In the genomic region with DNA sequence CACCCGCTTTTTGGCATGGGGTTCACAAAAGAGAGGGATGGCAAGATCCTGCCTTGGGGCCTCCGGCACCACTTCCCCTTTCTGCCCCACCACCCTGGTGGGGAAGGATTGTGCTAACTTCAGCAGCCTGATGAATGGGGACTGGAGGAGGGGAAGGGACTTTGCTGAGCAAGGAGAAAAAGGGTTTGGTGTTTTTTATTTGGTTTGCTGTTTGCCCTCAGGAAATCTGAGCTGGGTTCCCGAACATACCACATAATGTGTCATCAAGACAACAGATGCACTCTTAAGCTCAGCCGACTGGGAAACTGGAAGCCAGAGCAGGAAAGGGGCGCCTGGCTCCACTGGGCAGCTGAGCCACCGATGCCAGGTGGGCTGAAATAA, we compare ENCODE assay signal across 9 cellular contexts. TPM values are rescaled to one million over a fixed set of nuclear protein-coding genes. Genes with fewer than 3 reads are reported as not detected.
DNase-seq lines count a peak whose midpoint lies in the region; ATAC-seq and TF ChIP-seq lines count a peak whose summit lies in the region.
"Had no signal": no experiment of that assay in that cellular context is flagged by ENCODE, and none has a peak within 500 bp of the region (broad histone marks: within the 10 kb centered on the region; RNA-seq: fewer than 3 reads in every experiment).

No MANE protein-coding gene starts in this region.

- H3F3A ChIP-seq in SK-N-SH (replicated peaks; ENCODE audit: insufficient read depth) = no peaks in the 10 kb centered on the region

- H3K27ac ChIP-seq in HL-60 (replicated peaks) (peak overlapping the region; percentile 81), SK-N-SH (ENCODE audit: low read depth in 2 of 2, low read length in 1 of 2) (no peak overlapping the region), heart right ventricle (peak overlapping the region in 5 of 10 donors; percentile 25 to 91 (median 53)), subcutaneous abdominal adipose tissue (ENCODE audit: low read depth, low read length) (peak overlapping the region; percentile 58)

- no peaks in the 10 kb centered on the region for H3K79me2 ChIP-seq in SK-N-SH (ENCODE audit: insufficient read depth)

- no peaks in the 10 kb centered on the region for H3K36me3 Mint-ChIP-seq in stimulated activated effector memory CD8-positive, alpha-beta T cell treated with anti-CD3 and anti-CD28 coated beads, Interleukin-12 subunit alpha, Interleukin-12 subunit beta, amount 100 ng/mL, for 72 hours

- H3K36me3 ChIP-seq in SK-N-SH (replicated peaks in 1 of 2; ENCODE audit: control insufficient read depth in 1 of 2, insufficient read depth in 2 of 2, low read length in 1 of 2) = peaks cover 0 to 3% of the 10 kb centered on the region in 2 experiments
- peaks cover 0 to 47% (median 0%) of the 10 kb centered on the region in 9 donors for H3K36me3 ChIP-seq in heart right ventricle
- peaks cover 0 to 8% (median 0%) of the 10 kb centered on the region in 5 donors for H3K36me3 ChIP-seq in subcutaneous abdominal adipose tissue (ENCODE audit: control insufficient read depth in 5 of 5, insufficient read depth in 5 of 5, low read length in 5 of 5)

- H3K9me3 ChIP-seq in SK-N-SH (no peaks in the 10 kb centered on the region), heart right ventricle (no peaks in the 10 kb centered on the region), subcutaneous abdominal adipose tissue (ENCODE audit: control insufficient read depth in 5 of 5, low read length in 5 of 5) (no peaks in the 10 kb centered on the region)

- H3K4me1 Mint-ChIP-seq in stimulated activated effector memory CD8-positive, alpha-beta T cell treated with anti-CD3 and anti-CD28 coated beads, Interleukin-12 subunit alpha, Interleukin-12 subunit beta, amount 100 ng/mL, for 72 hours = no peaks in the 10 kb centered on the region
- H3K4me1 Mint-ChIP-seq: central memory CD8-positive, alpha-beta T cell had no signal

- CTCF ChIA-PET in SK-N-SH (lab: Yijun Ruan, JAX) = no interaction called here

- peak in 7 of 8 donors; percentile 68 to 85 (median 74) for ATAC-seq in heart right ventricle
- ATAC-seq in stimulated activated effector memory CD8-positive, alpha-beta T cell treated with anti-CD3 and anti-CD28 coated beads, Interleukin-12 subunit alpha, Interleukin-12 subunit beta, amount 100 ng/mL, for 72 hours = no peak
- no peak for ATAC-seq in HG03520 (IDR thresholded peaks at IDR 0.05; ENCODE audit: unreplicated experiment)
- ATAC-seq in HG03460 (IDR thresholded peaks at IDR 0.05; ENCODE audit: unreplicated experiment) = no peak

- H3K4me1 ChIP-seq in SK-N-SH (ENCODE audit: control insufficient read depth in 1 of 2, insufficient read depth in 2 of 2, low read depth in 1 of 2, low read length in 1 of 2) (peaks cover 9 to 11% of the 10 kb centered on the region in 2 experiments; a peak in 2 of 4 replicates), heart right ventricle (peaks cover 0 to 50% (median 6%) of the 10 kb centered on the region in 9 donors), subcutaneous abdominal adipose tissue (ENCODE audit: control insufficient read depth in 5 of 5, insufficient read depth in 5 of 5, low read length in 5 of 5) (peaks cover 4 to 29% (median 20%) of the 10 kb centered on the region in 5 donors)

- H3K9me3 Mint-ChIP-seq in stimulated activated effector memory CD8-positive, alpha-beta T cell treated with anti-CD3 and anti-CD28 coated beads, Interleukin-12 subunit alpha, Interleukin-12 subunit beta, amount 100 ng/mL, for 72 hours = no peaks in the 10 kb centered on the region
- H3K9me3 Mint-ChIP-seq: central memory CD8-positive, alpha-beta T cell had no signal

- 50% methylated on average over 6 of the region's 6 CpGs for WGBS in SK-N-SH (ENCODE audit: low lambda C conversion rate)
- WGBS in heart right ventricle, 2 donors = 75 to 76% methylated on average over 6 of the region's 6 CpGs

- H4K20me1 ChIP-seq in SK-N-SH (ENCODE audit: insufficient read depth) = no peaks in the 10 kb centered on the region

- TF ChIP-seq RAD21 in SK-N-SH (IDR thresholded peaks at IDR 0.05; ENCODE audit: low read length) = no peak

- POLR2A ChIA-PET in SK-N-SH (lab: Yijun Ruan, JAX) = interaction anchor here (1.1 kb wide), 1 partner anchor 20 kb away, joined by 3 read pairs; a partner anchor contains a TSS

- TF ChIP-seq EP300 in SK-N-SH (IDR thresholded peaks at IDR 0.05; ENCODE audit: borderline replicate concordance in 1 of 2, low read depth in 1 of 2, low read length in 1 of 2) = no peak

- H3K27me3 ChIP-seq in HL-60 (ENCODE audit: insufficient read depth, poor library complexity, severe bottlenecking) (no peaks in the 10 kb centered on the region), SK-N-SH (ENCODE audit: insufficient read depth) (no peaks in the 10 kb centered on the region), heart right ventricle (no peaks in the 10 kb centered on the region), subcutaneous abdominal adipose tissue (ENCODE audit: control insufficient read depth in 5 of 5, insufficient read depth in 4 of 5, low read length in 5 of 5) (peaks cover 0 to 5% (median 0%) of the 10 kb centered on the region in 5 donors)

- no peak overlapping the region for H3K4me3 ChIP-seq in HL-60 (replicated peaks; ENCODE audit: insufficient read depth, low read length)
- no peak overlapping the region for H3K4me3 ChIP-seq in SK-N-SH (ENCODE audit: low read depth in 2 of 2, low read length in 1 of 2)
- peak overlapping the region in 1 of 10 donors; percentile 39 for H3K4me3 ChIP-seq in heart right ventricle
- H3K4me3 ChIP-seq in subcutaneous abdominal adipose tissue (ENCODE audit: low read depth in 1 of 5, low read length in 5 of 5) = peak overlapping the region in 4 of 5 donors; percentile 17 to 58 (median 54)

- peak in 1 of 2 experiments; percentile 91 for DNase-seq in HL-60 (ENCODE audit: low read depth in 1 of 2, low spot score in 1 of 2)
- DNase-seq in SK-N-SH = no peak
- peak in 1 of 2 donors; percentile 30 for DNase-seq in heart right ventricle
- DNase-seq in NCI-H1694 treated with DMSO at 0.1 percent for 48 hours (lab: John Stamatoyannopoulos, UW) = no peak
- DNase-seq in stimulated activated effector memory CD8-positive, alpha-beta T cell treated with anti-CD3 and anti-CD28 coated beads, Interleukin-12 subunit alpha, Interleukin-12 subunit beta, amount 100 ng/mL, for 72 hours (ENCODE audit: low spot score in 2 of 2) = no peak

- no peak overlapping the region for H2AFZ ChIP-seq in SK-N-SH (ENCODE audit: low read depth)

- intact Hi-C loops in heart right ventricle (cut with DNase I) = no loop called here

- peak overlapping the region; percentile 41 for H3K4me2 ChIP-seq in SK-N-SH

- H3K9me2 ChIP-seq in SK-N-SH = no peaks in the 10 kb centered on the region

- H3K4me3 Mint-ChIP-seq in stimulated activated effector memory CD8-positive, alpha-beta T cell treated with anti-CD3 and anti-CD28 coated beads, Interleukin-12 subunit alpha, Interleukin-12 subunit beta, amount 100 ng/mL, for 72 hours = no peak overlapping the region
- H3K4me3 Mint-ChIP-seq: central memory CD8-positive, alpha-beta T cell had no signal

- no peak overlapping the region for H3K9ac ChIP-seq in SK-N-SH
- H3K9ac ChIP-seq in subcutaneous abdominal adipose tissue (ENCODE audit: low read length in 5 of 5) = peak overlapping the region in 1 of 5 donors; percentile 20

- no peak for TF ChIP-seq CTCF in HL-60 (IDR thresholded peaks at IDR 0.05; ENCODE audit: insufficient read depth, low read length)
- no peak for TF ChIP-seq CTCF in SK-N-SH (IDR thresholded peaks at IDR 0.05)
- TF ChIP-seq CTCF in heart right ventricle (IDR thresholded peaks at IDR 0.05) = no peak

- no peak overlapping the region for H3K27ac Mint-ChIP-seq in stimulated activated effector memory CD8-positive, alpha-beta T cell treated with anti-CD3 and anti-CD28 coated beads, Interleukin-12 subunit alpha, Interleukin-12 subunit beta, amount 100 ng/mL, for 72 hours

TF ChIP-seq in SK-N-SH, 30 proteins besides CTCF, POLR2A, EP300 and RAD21 (continues in another document):
- peak; percentile 74 for TF ChIP-seq TCF12 (IDR thresholded peaks at IDR 0.05)
- no peak for TF ChIP-seq GABPA (IDR thresholded peaks at IDR 0.05; ENCODE audit: low read depth)
- TF ChIP-seq ELF1 (IDR thresholded peaks at IDR 0.05) = 0 out of 2 replicates have a peak, but pooled peaks have one; percentile 8
- no peak for TF ChIP-seq CHD2 (IDR thresholded peaks at IDR 0.05; ENCODE audit: low read length, partially characterized antibody)
- peak; percentile 59 for TF ChIP-seq JUND (IDR thresholded peaks at IDR 0.05)
- no peak for TF ChIP-seq TEAD4 (IDR thresholded peaks at IDR 0.05; ENCODE audit: borderline replicate concordance, insufficient read depth)
- no peak for TF ChIP-seq MXI1 (IDR thresholded peaks at IDR 0.05; ENCODE audit: low read depth, low read length)
- no peak for TF ChIP-seq MEF2A (IDR thresholded peaks at IDR 0.05; ENCODE audit: borderline replicate concordance, low read depth)
- peak; percentile 51; the same call in 1 of the 2 replicates for TF ChIP-seq FOSL2 (IDR thresholded peaks at IDR 0.05; ENCODE audit: borderline replicate concordance, low read depth)
- no peak for TF ChIP-seq FOXM1 (IDR thresholded peaks at IDR 0.05; ENCODE audit: low read depth)
- no peak for TF ChIP-seq RXRA (IDR thresholded peaks at IDR 0.05; ENCODE audit: borderline replicate concordance, low read depth)
- no peak for TF ChIP-seq TAF1 (IDR thresholded peaks at IDR 0.05; ENCODE audit: borderline replicate concordance, low read depth, low read length)
- no peak for TF ChIP-seq GATA2 (CRISPR knock-in tag; IDR thresholded peaks at IDR 0.05)

RNA-seq across cellular contexts. Expression of a gene that starts 19.9 kb away (rescaled TPM):
- 5.7 and 7.3 TPM in 2 replicates for polyA plus RNA-seq in SK-N-SH (2012; rRNA removed)
- 5.9 and 6.8 TPM in 2 replicates for polyA plus RNA-seq in SK-N-SH (2012; cell fraction: cytosol; rRNA removed)
- 8.2 and 8.9 TPM in 2 replicates for polyA plus RNA-seq in SK-N-SH (2012; cell fraction: nucleus; rRNA removed)
- total RNA-seq in heart right ventricle = 10 to 100 TPM in 1 of 10 donors, 1 to 10 TPM in 7, under 1 TPM in 2; 0.73 to 23.4 (median 1.5) TPM
- polyA plus RNA-seq in heart right ventricle = 1 to 10 TPM; 1.0 to 3.9 TPM

Comparison
In these comparisons a context has a peak if more than half of its experiments do, and no peak if none do; other contexts are left out.
1. H3K27ac ChIP-seq: peak in HL-60 (single experiment) and subcutaneous abdominal adipose tissue (single experiment); none in SK-N-SH (0 of 2).
2. H3K4me3 ChIP-seq: peak in subcutaneous abdominal adipose tissue (4 of 5); none in HL-60 (single experiment) and SK-N-SH (0 of 2).
3. ATAC-seq: peak in heart right ventricle (7 of 8); none in stimulated activated effector memory CD8-positive, alpha-beta T cell treated with anti-CD3 and anti-CD28 coated beads, Interleukin-12 subunit alpha, Interleukin-12 subunit beta, amount 100 ng/mL, for 72 hours (single experiment), HG03520 (single experiment) and HG03460 (single experiment).